6 cellular contexts compared by ENCODE assay signal in genomic region chr2:75882530-75882929, GRCh38.
"Had no signal": no experiment of that assay in that cellular context is flagged by ENCODE, and none has a peak within 500 bp of the region (broad histone marks: within the 10 kb centered on the region; RNA-seq: fewer than 3 reads in every experiment).

No MANE protein-coding gene starts in this region.

- H3K4me1 Mint-ChIP-seq: IgD-negative memory B cell had no signal

- H3K4me2 ChIP-seq: KMS-11 had no signal

- H3K27me3 Mint-ChIP-seq: IgD-negative memory B cell had no signal

- H3K9ac ChIP-seq: KMS-11 had no signal

- H3K4me3 Mint-ChIP-seq: IgD-negative memory B cell had no signal

- H3K27ac ChIP-seq: HL-60, KMS-11 had no signal

- DNase-seq: IMR-90, KBM-7, KG1 had no signal
